1 cellular context compared by ENCODE assay signal in genomic region chr22:38267086-38267485, GRCh38.
A peak's percentile ranks its signal among the peaks of the same experiment; 100 is the strongest.
TF ChIP-seq lines count a peak whose summit lies in the region.

No MANE protein-coding gene starts in this region.

TF ChIP-seq in K562, 482 proteins besides CTCF, POLR2A, EP300 and RAD21:
- peak in 1 of 3 experiments; percentile 24 for TF ChIP-seq YY1 (IDR thresholded peaks at IDR 0.05; ENCODE audit: borderline replicate concordance in 1 of 3, control insufficient read depth in 1 of 3, extremely low read depth in 1 of 3, insufficient read depth in 3 of 3, insufficient read length in 1 of 3, insufficient replicate concordance in 2 of 3, low read depth in 1 of 3, low read length in 2 of 3)
- TF ChIP-seq KLF13 (tag; IDR thresholded peaks at IDR 0.05; ENCODE audit: borderline replicate concordance, low read depth): no peak
- peak; percentile 66 for TF ChIP-seq GABPA (tag; conservative IDR thresholded peaks at IDR 0.05; ENCODE audit: low read depth)
- TF ChIP-seq, protein P1, sequence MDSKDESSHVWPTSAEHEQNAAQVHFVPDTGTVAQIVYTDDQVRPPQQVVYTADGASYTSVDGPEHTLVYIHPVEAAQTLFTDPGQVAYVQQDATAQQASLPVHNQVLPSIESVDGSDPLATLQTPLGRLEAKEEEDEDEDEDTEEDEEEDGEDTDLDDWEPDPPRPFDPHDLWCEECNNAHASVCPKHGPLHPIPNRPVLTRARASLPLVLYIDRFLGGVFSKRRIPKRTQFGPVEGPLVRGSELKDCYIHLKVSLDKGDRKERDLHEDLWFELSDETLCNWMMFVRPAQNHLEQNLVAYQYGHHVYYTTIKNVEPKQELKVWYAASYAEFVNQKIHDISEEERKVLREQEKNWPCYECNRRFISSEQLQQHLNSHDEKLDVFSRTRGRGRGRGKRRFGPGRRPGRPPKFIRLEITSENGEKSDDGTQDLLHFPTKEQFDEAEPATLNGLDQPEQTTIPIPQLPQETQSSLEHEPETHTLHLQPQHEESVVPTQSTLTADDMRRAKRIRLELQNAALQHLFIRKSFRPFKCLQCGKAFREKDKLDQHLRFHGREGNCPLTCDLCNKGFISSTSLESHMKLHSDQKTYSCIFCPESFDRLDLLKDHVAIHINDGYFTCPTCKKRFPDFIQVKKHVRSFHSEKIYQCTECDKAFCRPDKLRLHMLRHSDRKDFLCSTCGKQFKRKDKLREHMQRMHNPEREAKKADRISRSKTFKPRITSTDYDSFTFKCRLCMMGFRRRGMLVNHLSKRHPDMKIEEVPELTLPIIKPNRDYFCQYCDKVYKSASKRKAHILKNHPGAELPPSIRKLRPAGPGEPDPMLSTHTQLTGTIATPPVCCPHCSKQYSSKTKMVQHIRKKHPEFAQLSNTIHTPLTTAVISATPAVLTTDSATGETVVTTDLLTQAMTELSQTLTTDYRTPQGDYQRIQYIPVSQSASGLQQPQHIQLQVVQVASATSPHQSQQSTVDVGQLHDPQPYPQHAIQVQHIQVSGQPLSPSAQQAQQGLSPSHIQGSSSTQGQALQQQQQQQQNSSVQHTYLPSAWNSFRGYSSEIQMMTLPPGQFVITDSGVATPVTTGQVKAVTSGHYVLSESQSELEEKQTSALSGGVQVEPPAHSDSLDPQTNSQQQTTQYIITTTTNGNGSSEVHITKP (IDR thresholded peaks at IDR 0.05; ENCODE audit: partially characterized antibody): peak; percentile 29
- TF ChIP-seq CREM (IDR thresholded peaks at IDR 0.05; ENCODE audit: low read depth): peak; percentile 58
- no peak for TF ChIP-seq ATF1 (CRISPR knock-in tag; IDR thresholded peaks at IDR 0.05)
- 0 out of 2 replicates have a peak, but pooled peaks have one; percentile 9 for TF ChIP-seq ATF1 (tag; IDR thresholded peaks at IDR 0.05)
- TF ChIP-seq, protein P2, sequence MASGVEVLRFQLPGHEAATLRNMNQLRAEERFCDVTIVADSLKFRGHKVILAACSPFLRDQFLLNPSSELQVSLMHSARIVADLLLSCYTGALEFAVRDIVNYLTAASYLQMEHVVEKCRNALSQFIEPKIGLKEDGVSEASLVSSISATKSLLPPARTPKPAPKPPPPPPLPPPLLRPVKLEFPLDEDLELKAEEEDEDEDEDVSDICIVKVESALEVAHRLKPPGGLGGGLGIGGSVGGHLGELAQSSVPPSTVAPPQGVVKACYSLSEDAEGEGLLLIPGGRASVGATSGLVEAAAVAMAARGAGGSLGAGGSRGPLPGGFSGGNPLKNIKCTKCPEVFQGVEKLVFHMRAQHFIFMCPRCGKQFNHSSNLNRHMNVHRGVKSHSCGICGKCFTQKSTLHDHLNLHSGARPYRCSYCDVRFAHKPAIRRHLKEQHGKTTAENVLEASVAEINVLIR (CRISPR knock-in tag; IDR thresholded peaks at IDR 0.05): peak; percentile 22; the same call in 1 of the 2 replicates
- no peak for TF ChIP-seq BMI1 (IDR thresholded peaks at IDR 0.05; ENCODE audit: low read length)
- TF ChIP-seq GABPB2 (CRISPR knock-in tag; conservative IDR thresholded peaks at IDR 0.05): no peak
- TF ChIP-seq ESRRA (IDR thresholded peaks at IDR 0.05; ENCODE audit: borderline replicate concordance, low read depth): no peak
